ENCODE assay signal across 16 cellular contexts in genomic region chr10:14491814-14492213, GRCh38.
A peak's percentile ranks its signal among the peaks of the same experiment; 100 is the strongest.
DNase-seq lines count a peak whose midpoint lies in the region; ATAC-seq and TF ChIP-seq lines count a peak whose summit lies in the region.
"Had no signal": no experiment of that assay in that cellular context is flagged by ENCODE, and none has a peak within 500 bp of the region (broad histone marks: within the 10 kb centered on the region; RNA-seq: fewer than 3 reads in every experiment).

No MANE protein-coding gene starts in this region.

- H3K79me2 ChIP-seq in ACC112 (ENCODE audit: control insufficient read depth, insufficient read depth, low read length, unreplicated experiment), result no peaks in the 10 kb centered on the region
- no peaks in the 10 kb centered on the region for H3K79me2 ChIP-seq in PC-3 (ENCODE audit: low read length)

- ATAC-seq in PC-3, result peak; percentile 24; the same call in 1 of the 2 replicates
- no peak for ATAC-seq in GM21717 (IDR thresholded peaks at IDR 0.05; ENCODE audit: unreplicated experiment)
- ATAC-seq: GM23338 had no signal

- no peak overlapping the region for H3K4me2 ChIP-seq in PC-3 (ENCODE audit: low read length)
- H3K4me2 ChIP-seq: GM23338 had no signal

- H3K4me3 ChIP-seq in ACC112 (ENCODE audit: low read depth, low read length) (no peak overlapping the region), PC-3 (ENCODE audit: low read length) (no peak overlapping the region), epithelial cell of esophagus (ENCODE audit: low read length) (no peak overlapping the region), colonic mucosa (no peak overlapping the region)
- H3K4me3 ChIP-seq: GM23338 had no signal

- no peaks in the 10 kb centered on the region for H4K20me1 ChIP-seq in PC-3 (ENCODE audit: low read length)

- no peaks in the 10 kb centered on the region for H3F3A ChIP-seq in PC-3 (ENCODE audit: low read length, unreplicated experiment)

- H3K27ac ChIP-seq in ACC112 (ENCODE audit: low read depth, low read length) (no peak overlapping the region), PC-3 (ENCODE audit: low read length) (no peak overlapping the region), colonic mucosa (no peak overlapping the region)
- H3K27ac ChIP-seq: C4-2B had no signal

- peaks cover 27% of the 10 kb centered on the region for H3K27me3 Mint-ChIP-seq in T-helper 2 cell treated with Interferon-gamma antibody and Interleukin-4, amounts not matched to agents 5 μg/mL and 100 μg/mL, for 36 hours (ENCODE audit: low read depth)

- no TSS peak for BruUV-seq in PC-3 (replicated peaks; lab: Mats Ljungman, UMichigan)

- no peaks in the 10 kb centered on the region for H3K4me1 ChIP-seq in ACC112 (ENCODE audit: control insufficient read depth, insufficient read depth, low read length, unreplicated experiment)
- H3K4me1 ChIP-seq in PC-3 (ENCODE audit: insufficient read depth, low read length), result no peaks in the 10 kb centered on the region
- peaks cover 4% of the 10 kb centered on the region for H3K4me1 ChIP-seq in colonic mucosa

- H3K36me3 Mint-ChIP-seq in T-helper 2 cell treated with Interferon-gamma antibody and Interleukin-4, amounts not matched to agents 5 μg/mL and 100 μg/mL, for 36 hours (ENCODE audit: low read depth), result no peaks in the 10 kb centered on the region

- no peak overlapping the region for H3K27ac Mint-ChIP-seq in T-helper 2 cell treated with Interferon-gamma antibody and Interleukin-4, amounts not matched to agents 5 μg/mL and 100 μg/mL, for 36 hours
- H3K27ac Mint-ChIP-seq: GM23338 had no signal

- TF ChIP-seq CTCF in PC-3 (conservative IDR thresholded peaks at IDR 0.05; ENCODE audit: low read depth, low read length), result no peak
- no peak for TF ChIP-seq CTCF in epithelial cell of esophagus (IDR thresholded peaks at IDR 0.05; ENCODE audit: insufficient read depth, low read depth, low read length, missing control alignments)
- no peak for TF ChIP-seq CTCF in colonic mucosa (IDR thresholded peaks at IDR 0.05)

- no peak overlapping the region for H3K4me3 Mint-ChIP-seq in T-helper 2 cell treated with Interferon-gamma antibody and Interleukin-4, amounts not matched to agents 5 μg/mL and 100 μg/mL, for 36 hours
- H3K4me3 Mint-ChIP-seq: GM23338 had no signal

- intact Hi-C loops in PC-3 (cut with micrococcal nuclease), result no loop called here
- intact Hi-C loops in colonic mucosa (cut with DNase I), result loop anchor here (10.0 kb wide), 1 partner anchor 613 kb away; no protein-coding TSS in a partner anchor

- POLR2A ChIA-PET in PC-3 (lab: Charles Lee; ENCODE audit: unreplicated experiment), result no interaction called here

- H3K4me1 Mint-ChIP-seq in T-helper 2 cell treated with Interferon-gamma antibody and Interleukin-4, amounts not matched to agents 5 μg/mL and 100 μg/mL, for 36 hours (ENCODE audit: low read depth), result peaks cover 2% of the 10 kb centered on the region
- H3K4me1 Mint-ChIP-seq: GM23338 had no signal

- H2AFZ ChIP-seq in ACC112 (ENCODE audit: low read length, unreplicated experiment) (peak overlapping the region; percentile 12), PC-3 (ENCODE audit: low read length) (no peak overlapping the region)
- H2AFZ ChIP-seq: GM23338 had no signal

- H3K27me3 ChIP-seq in ACC112 (ENCODE audit: insufficient read depth, low read length) (peaks cover 33% of the 10 kb centered on the region), PC-3 (ENCODE audit: low read length) (no peaks in the 10 kb centered on the region), colonic mucosa (no peaks in the 10 kb centered on the region)

- CTCF ChIA-PET in PC-3 (lab: Charles Lee), result no interaction called here

- DNase-seq in HT1080 (ENCODE audit: low read depth), result peak; percentile 48
- DNase-seq in PC-3, result peak; percentile 18
- peak; percentile 44 for DNase-seq in epithelial cell of esophagus (ENCODE audit: low read depth)
- DNase-seq in dedifferentiated amniotic fluid mesenchymal stem cell (ENCODE audit: extremely low spot score), result no peak
- DNase-seq in T-helper 2 cell treated with Interferon-gamma antibody and Interleukin-4, amounts not matched to agents 5 μg/mL and 100 μg/mL, for 36 hours (ENCODE audit: low spot score), result no peak
- DNase-seq in colonic mucosa, result no peak
- DNase-seq: COR-L47; KBM-7; NCI-H187 treated with DMSO at 0.1 percent for 48 hours; NCI-H2171; NCI-H446; NK-92 treated with Interleukin-12 subunit alpha and Interleukin-12 subunit beta, amount 100 ng/mL, for 24 hours had no signal

- H3K9me3 Mint-ChIP-seq in T-helper 2 cell treated with Interferon-gamma antibody and Interleukin-4, amounts not matched to agents 5 μg/mL and 100 μg/mL, for 36 hours, result no peaks in the 10 kb centered on the region
- H3K9me3 Mint-ChIP-seq: GM23338 had no signal

- H3K9me3 ChIP-seq in PC-3 (ENCODE audit: low read length) (no peaks in the 10 kb centered on the region), colonic mucosa (no peaks in the 10 kb centered on the region)

- H3K36me3 ChIP-seq in ACC112 (ENCODE audit: insufficient read depth, low read length) (no peaks in the 10 kb centered on the region), PC-3 (ENCODE audit: low read depth, low read length) (no peaks in the 10 kb centered on the region), colonic mucosa (no peaks in the 10 kb centered on the region)

- no peak overlapping the region for H3K9ac ChIP-seq in PC-3 (ENCODE audit: low read length)
- no peak overlapping the region for H3K9ac ChIP-seq in colonic mucosa (ENCODE audit: low read depth in 2 of 2, low read length in 2 of 2)

- H3K9me2 ChIP-seq in PC-3 (replicated peaks; ENCODE audit: low read length), result no peaks in the 10 kb centered on the region

Comparison
In these comparisons a context has a peak if more than half of its experiments do, and no peak if none do; other contexts are left out.
1. DNase-seq: peak in HT1080 (single experiment), PC-3 (single experiment) and epithelial cell of esophagus (single experiment); none in dedifferentiated amniotic fluid mesenchymal stem cell (single experiment), T-helper 2 cell treated with Interferon-gamma antibody and Interleukin-4, amounts not matched to agents 5 μg/mL and 100 μg/mL, for 36 hours (single experiment) and colonic mucosa (single experiment).